30 cellular contexts compared by ENCODE assay signal in genomic region chr1:92707292-92707691, GRCh38.
"Had no signal": no experiment of that assay in that cellular context is flagged by ENCODE, and none has a peak within 500 bp of the region (broad histone marks: within the 10 kb centered on the region; RNA-seq: fewer than 3 reads in every experiment).

No MANE protein-coding gene starts in this region.

- FAIRE-seq: astrocyte had no signal

- DNase-seq: activated CD4-positive, alpha-beta memory T cell treated with anti-CD3 and anti-CD28 coated beads, Interleukin-2, amount 10 ng/mL, durations not matched to agents 7 days and 5 days; activated CD4-positive, alpha-beta T cell treated with anti-CD3 and anti-CD28 coated beads for 1 hour; activated CD4-positive, alpha-beta T cell treated with anti-CD3 and anti-CD28 coated beads for 48 hours; activated CD4-positive, CD25-positive, alpha-beta regulatory T cell; activated CD8-positive, alpha-beta memory T cell treated with anti-CD3 and anti-CD28 coated beads for 24 hours; activated gamma-delta T cell treated with Interleukin-2 at 50 U/mL for 16 hours; activated naive CD4-positive, alpha-beta T cell treated with anti-CD3 and anti-CD28 coated beads for 36 hours; activated T-cell treated with anti-CD3 and anti-CD28 coated beads, Interleukin-2, amount 50 U/mL, for 1 hour; adrenal gland; body of pancreas; caudate nucleus; cerebellar nuclear complex; MM.1S; MV-4-11; NCI-H1092; NCI-H146; NCI-H187; NCI-H2029 treated with DMSO at 0.1 percent for 48 hours; NCI-H2171 treated with DMSO at 0.1 percent for 48 hours; NCI-H2227 treated with DMSO at 0.1 percent for 48 hours; NCI-H446; NCI-H524 treated with DMSO at 0.1 percent for 48 hours; Right ventricle myocardium superior; SW 1271; T-helper 1 cell; T-helper 2 cell; T-helper 9 cell; WERI-Rb-1 had no signal

- ATAC-seq: activated naive CD4-positive, alpha-beta T cell treated with anti-CD3 and anti-CD28 coated beads, Interleukin-2, amount 50 U/mL, for 72 hours; body of pancreas had no signal
